ENCODE assay signal across 8 cellular contexts in genomic region chr11:28512143-28512756, GRCh38.
"Had no signal": no experiment of that assay in that cellular context is flagged by ENCODE, and none has a peak within 500 bp of the region (broad histone marks: within the 10 kb centered on the region; RNA-seq: fewer than 3 reads in every experiment).

No MANE protein-coding gene starts in this region.

- ATAC-seq: GM12878 had no signal

- FAIRE-seq: G401.6, GM12878, GM12891, GM12892, GM18507, GM19239 had no signal

- H3K4me3 ChIP-seq: GM12878 had no signal

- DNase-seq: GDM1, GF-D8 had no signal
